8 cellular contexts compared by ENCODE assay signal in genomic region chr16:50209548-50210265, GRCh38. TPM values are rescaled to one million over a fixed set of nuclear protein-coding genes. Genes with fewer than 3 reads are reported as not detected.
DNase-seq lines count a peak whose midpoint lies in the region; ATAC-seq lines count a peak whose summit lies in the region.
"Had no signal": no experiment of that assay in that cellular context is flagged by ENCODE, and none has a peak within 500 bp of the region (broad histone marks: within the 10 kb centered on the region; RNA-seq: fewer than 3 reads in every experiment).

No MANE protein-coding gene starts in this region.

- H3K4me1 Mint-ChIP-seq in immature natural killer cell: peaks cover 27 to 38% of the 10 kb centered on the region in 2 donors
- peaks cover 28 to 37% of the 10 kb centered on the region in 2 donors for H3K4me1 Mint-ChIP-seq in stimulated activated naive B cell treated with anti-CD40 and anti-IgM and Interleukin-4, amounts not matched to agents 10 μg/mL and 1 μg/mL and 100 μg/mL, for 72 hours

- no peaks in the 10 kb centered on the region for H3K9me3 ChIP-seq in SJCRH30 (replicated peaks)

- peaks cover 23% of the 10 kb centered on the region for H3K4me1 ChIP-seq in SJCRH30

- no peaks in the 10 kb centered on the region for H3K27me3 ChIP-seq in SJCRH30

- peak; percentile 32 for ATAC-seq in HG03442 (IDR thresholded peaks at IDR 0.05; ENCODE audit: unreplicated experiment)
- peak; percentile 47 to 59 for ATAC-seq in stimulated activated naive B cell treated with anti-CD40 and anti-IgM and Interleukin-4, amounts not matched to agents 10 μg/mL and 1 μg/mL and 100 μg/mL, for 72 hours (replicated peaks)

- no peak overlapping the region for H3K27ac ChIP-seq in SJCRH30

- no peak overlapping the region for H3K4me3 ChIP-seq in SJCRH30

- no peaks in the 10 kb centered on the region for H3K9me3 Mint-ChIP-seq in immature natural killer cell
- no peaks in the 10 kb centered on the region for H3K9me3 Mint-ChIP-seq in stimulated activated naive B cell treated with anti-CD40 and anti-IgM and Interleukin-4, amounts not matched to agents 10 μg/mL and 1 μg/mL and 100 μg/mL, for 72 hours
- H3K9me3 Mint-ChIP-seq: activated naive CD8-positive, alpha-beta T cell treated with anti-CD3 and anti-CD28 coated beads, Interleukin-2, amount 10 ng/mL, durations not matched to agents 7 days and 5 days had no signal

- peaks cover 2 to 6% (median 2%) of the 10 kb centered on the region in 3 donors for H3K27me3 Mint-ChIP-seq in immature natural killer cell (ENCODE audit: low read depth in 3 of 3)
- H3K27me3 Mint-ChIP-seq in stimulated activated naive B cell treated with anti-CD40 and anti-IgM and Interleukin-4, amounts not matched to agents 10 μg/mL and 1 μg/mL and 100 μg/mL, for 72 hours: no peaks in the 10 kb centered on the region
- H3K27me3 Mint-ChIP-seq: activated naive CD8-positive, alpha-beta T cell treated with anti-CD3 and anti-CD28 coated beads, Interleukin-2, amount 10 ng/mL, durations not matched to agents 7 days and 5 days had no signal

- no peak overlapping the region for H3K4me3 Mint-ChIP-seq in immature natural killer cell
- H3K4me3 Mint-ChIP-seq in stimulated activated naive B cell treated with anti-CD40 and anti-IgM and Interleukin-4, amounts not matched to agents 10 μg/mL and 1 μg/mL and 100 μg/mL, for 72 hours: no peak overlapping the region
- H3K4me3 Mint-ChIP-seq: activated naive CD8-positive, alpha-beta T cell treated with anti-CD3 and anti-CD28 coated beads, Interleukin-2, amount 10 ng/mL, durations not matched to agents 7 days and 5 days had no signal

- H3K36me3 ChIP-seq in SJCRH30: peaks cover 2% of the 10 kb centered on the region

- DNase-seq in SJCRH30 (peak; percentile 61 to 70), immature natural killer cell (no peak), GDM1 (lab: John Stamatoyannopoulos, UW) (no peak), hypothalamus (lab: John Stamatoyannopoulos, UW) (no peak), NCI-H1694 (lab: John Stamatoyannopoulos, UW) (no peak)
- no peak for DNase-seq in stimulated activated naive B cell treated with anti-CD40 and anti-IgM and Interleukin-4, amounts not matched to agents 10 μg/mL and 1 μg/mL and 100 μg/mL, for 72 hours

- H3K36me3 Mint-ChIP-seq in immature natural killer cell: peaks cover 0 to 4% (median 3%) of the 10 kb centered on the region in 3 donors
- H3K36me3 Mint-ChIP-seq in stimulated activated naive B cell treated with anti-CD40 and anti-IgM and Interleukin-4, amounts not matched to agents 10 μg/mL and 1 μg/mL and 100 μg/mL, for 72 hours: peaks cover 2 to 10% of the 10 kb centered on the region in 2 donors

- H3K27ac Mint-ChIP-seq in immature natural killer cell: peak overlapping the region in 5 of 6 donors; percentile 6 to 81 (median 74)
- peak overlapping the region; percentile 38 for H3K27ac Mint-ChIP-seq in stimulated activated naive B cell treated with anti-CD40 and anti-IgM and Interleukin-4, amounts not matched to agents 10 μg/mL and 1 μg/mL and 100 μg/mL, for 72 hours

RNA-seq across cellular contexts. Expression of gene TENT4B, which starts 56.6 kb away (rescaled TPM):
- 9.6 and 12.4 TPM in 2 replicates for total RNA-seq in SJCRH30 (2014; rRNA removed; shearing (Covaris generic))
- 1 to 10 TPM; 3.4 to 5.9 (median 5.7) TPM for polyA plus RNA-seq in immature natural killer cell

RNA-seq across cellular contexts. Expression of gene ADCY7, which starts 56.6 kb away (rescaled TPM):
- 26.2 and 27.1 TPM in 2 replicates for total RNA-seq in SJCRH30 (2014; rRNA removed; shearing (Covaris generic))
- 100 to 1,000 TPM in 2 of 3 donors, 10 to 100 TPM in 1; 97.6 to 209 (median 108) TPM for polyA plus RNA-seq in immature natural killer cell

Comparison
In these comparisons a context has a peak if more than half of its experiments do, and no peak if none do; other contexts are left out.
1. DNase-seq: peak in SJCRH30 (2 of 2); none in immature natural killer cell (0 of 3), stimulated activated naive B cell treated with anti-CD40 and anti-IgM and Interleukin-4, amounts not matched to agents 10 μg/mL and 1 μg/mL and 100 μg/mL, for 72 hours (single experiment), GDM1 (single experiment), hypothalamus (0 of 51) and NCI-H1694 (single experiment).